In the genomic region with DNA sequence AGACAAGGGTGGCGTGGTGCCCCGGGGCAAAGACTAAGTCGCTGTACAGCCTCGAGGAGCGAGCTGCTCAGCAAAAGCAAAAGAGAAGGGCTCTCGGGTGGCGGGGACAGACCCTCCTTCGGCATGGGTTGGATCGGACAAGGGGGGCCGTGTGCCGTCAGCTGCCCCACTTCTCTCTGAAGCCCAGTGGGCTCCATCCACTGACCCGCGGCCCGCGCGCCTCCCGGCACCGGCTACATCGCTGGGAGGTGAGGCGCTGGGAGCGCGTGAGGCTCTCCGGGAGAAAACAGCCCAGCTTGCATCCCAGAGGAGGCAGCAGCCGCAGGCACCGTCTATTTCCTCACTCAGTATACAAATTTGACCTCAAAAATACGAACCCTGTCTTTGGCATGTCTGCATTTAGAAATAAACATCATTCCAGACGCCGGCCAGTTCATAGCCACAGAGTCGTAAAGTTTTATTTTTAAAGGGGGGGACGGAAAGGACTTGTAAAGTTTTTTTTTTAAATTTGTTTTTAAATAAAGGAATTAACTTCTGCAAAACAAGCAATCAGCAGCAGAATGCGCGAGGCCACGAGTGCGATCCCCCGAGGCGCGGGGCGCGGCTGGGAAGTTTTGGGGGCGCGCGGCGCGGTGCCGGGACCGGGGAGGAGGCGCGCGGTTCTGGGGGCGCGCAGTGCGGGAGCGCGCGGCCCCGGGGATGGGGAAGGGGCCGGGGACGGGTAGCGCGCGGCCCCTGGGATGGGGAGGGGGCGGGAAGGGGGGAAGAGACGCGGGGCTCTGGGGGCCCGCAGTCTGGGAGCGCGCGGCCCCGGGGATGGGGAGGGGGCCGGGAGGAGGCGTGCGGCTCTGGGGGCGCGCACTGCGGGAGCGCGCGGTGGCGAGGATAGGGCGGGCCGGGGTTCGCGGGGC, we compare ENCODE assay signal across 8 cellular contexts. TPM values are rescaled to one million over a fixed set of nuclear protein-coding genes. Genes with fewer than 3 reads are reported as not detected.
A peak's percentile ranks its signal among the peaks of the same experiment; 100 is the strongest.
DNase-seq lines count a peak whose midpoint lies in the region; ATAC-seq and TF ChIP-seq lines count a peak whose summit lies in the region.

No MANE protein-coding gene starts in this region.

- H3K4me1 ChIP-seq in CD8-positive, alpha-beta memory T cell (ENCODE audit: insufficient read depth, low read length): peaks cover 26% of the 10 kb centered on the region
- peaks cover 53% of the 10 kb centered on the region for H3K4me1 ChIP-seq in Karpas-422 (ENCODE audit: low read length)

- peak overlapping the region in 3 of 8 donors; percentile 65 to 79 (median 78) for H3K27ac Mint-ChIP-seq in CD8-positive, alpha-beta memory T cell
- H3K27ac Mint-ChIP-seq in naive B cell: peak overlapping the region in 4 of 6 donors; percentile 50 to 88 (median 69)

- peaks cover 36 to 46% (median 37%) of the 10 kb centered on the region in 3 donors for H3K4me1 Mint-ChIP-seq in CD8-positive, alpha-beta memory T cell
- peaks cover 16 to 31% (median 27%) of the 10 kb centered on the region in 3 donors for H3K4me1 Mint-ChIP-seq in naive B cell

- POLR2A ChIA-PET in CD8-positive, alpha-beta memory T cell (lab: Charles Lee): interaction anchor here (0.6 kb wide), 1 partner anchor 48 kb away, joined by 6 read pairs; no protein-coding TSS in a partner anchor

- H4K20me1 ChIP-seq in Karpas-422 (ENCODE audit: insufficient read depth, low read depth, low read length): peaks cover 12% of the 10 kb centered on the region; the same call in 1 of the 2 replicates

- no peaks in the 10 kb centered on the region for H3K36me3 ChIP-seq in CD8-positive, alpha-beta memory T cell (ENCODE audit: insufficient read depth, low read length)
- peaks cover 3% of the 10 kb centered on the region; the same call in 1 of the 2 replicates for H3K36me3 ChIP-seq in Karpas-422 (ENCODE audit: insufficient read depth, low read length)

- H3K4me2 ChIP-seq in Karpas-422 (ENCODE audit: low read depth, low read length, poor library complexity, severe bottlenecking): peak overlapping the region; percentile 72

- peak; percentile 12 for ATAC-seq in GM19025 (IDR thresholded peaks at IDR 0.05; ENCODE audit: low read depth, unreplicated experiment)
- ATAC-seq in naive B cell (ENCODE audit: low read depth in 2 of 2): peak; percentile 9
- ATAC-seq in HG02571 (IDR thresholded peaks at IDR 0.05; ENCODE audit: unreplicated experiment): no peak
- no peak for ATAC-seq in GM21619 (IDR thresholded peaks at IDR 0.05; ENCODE audit: unreplicated experiment)

- peak overlapping the region; percentile 73 to 91 (median 84) for H3K4me3 Mint-ChIP-seq in CD8-positive, alpha-beta memory T cell
- H3K4me3 Mint-ChIP-seq in naive B cell: peak overlapping the region; percentile 79 to 93 (median 88)

- H2AFZ ChIP-seq in Karpas-422 (ENCODE audit: low read length): 0 out of 2 replicates have a peak overlapping the region, but pooled peaks have one; percentile 36

- peaks cover 14 to 21% of the 10 kb centered on the region in 2 donors for H3K27me3 Mint-ChIP-seq in CD8-positive, alpha-beta memory T cell
- H3K27me3 Mint-ChIP-seq in naive B cell: peaks cover 51 to 62% (median 60%) of the 10 kb centered on the region in 3 donors

- H3K36me3 Mint-ChIP-seq in CD8-positive, alpha-beta memory T cell: peaks cover 0 to 19% (median 6%) of the 10 kb centered on the region in 3 donors
- H3K36me3 Mint-ChIP-seq in naive B cell: peaks cover 0 to 14% of the 10 kb centered on the region in 2 donors

- no peaks in the 10 kb centered on the region for H3K9me3 ChIP-seq in CD8-positive, alpha-beta memory T cell (ENCODE audit: low read length)
- H3K9me3 ChIP-seq in Karpas-422 (ENCODE audit: low read length): no peaks in the 10 kb centered on the region

- H3K9ac ChIP-seq in Karpas-422 (ENCODE audit: low read length): peak overlapping the region; percentile 42

- H3K27ac ChIP-seq in CD8-positive, alpha-beta memory T cell (ENCODE audit: low read depth, low read length): no peak overlapping the region
- no peak overlapping the region for H3K27ac ChIP-seq in Karpas-422 (ENCODE audit: low read length)

- peak in 2 of 5 donors; percentile 9 to 16 for DNase-seq in CD8-positive, alpha-beta memory T cell
- DNase-seq in Karpas-422 (no peak), fibroblast of mammary gland (ENCODE audit: low read depth) (peak; percentile 45), naive B cell (peak; percentile 14)
- DNase-seq in activated CD8-positive, alpha-beta memory T cell treated with anti-CD3 and anti-CD28 coated beads, Interleukin-2, amount 50 U/mL, for 4 hours: peak; percentile 27

- no peaks in the 10 kb centered on the region for H3K9me3 Mint-ChIP-seq in CD8-positive, alpha-beta memory T cell
- no peaks in the 10 kb centered on the region for H3K9me3 Mint-ChIP-seq in naive B cell

- TF ChIP-seq CTCF in fibroblast of mammary gland (conservative IDR thresholded peaks at IDR 0.05; ENCODE audit: control insufficient read depth, insufficient read depth, low read depth, low read length): no peak

- H3K4me3 ChIP-seq in CD8-positive, alpha-beta memory T cell (ENCODE audit: low read length): peak overlapping the region; percentile 49
- H3K4me3 ChIP-seq in Karpas-422 (ENCODE audit: low read length): peak overlapping the region; percentile 49
- peak overlapping the region; percentile 53 for H3K4me3 ChIP-seq in fibroblast of mammary gland (ENCODE audit: control insufficient read depth, low read depth, low read length)

- H3K27me3 ChIP-seq in CD8-positive, alpha-beta memory T cell (ENCODE audit: insufficient read depth, low read length, poor library complexity, severe bottlenecking): peaks cover 14% of the 10 kb centered on the region
- no peaks in the 10 kb centered on the region for H3K27me3 ChIP-seq in Karpas-422 (ENCODE audit: low read length)

- no peaks in the 10 kb centered on the region for H3K9me2 ChIP-seq in Karpas-422 (replicated peaks; ENCODE audit: insufficient read depth, low read length)

- no peaks in the 10 kb centered on the region for H3K79me2 ChIP-seq in Karpas-422 (ENCODE audit: low read length)

- CTCF ChIA-PET in CD8-positive, alpha-beta memory T cell (lab: Charles Lee): interaction anchor here (1.4 kb wide), 1 partner anchor 9 kb away, joined by 4 read pairs; no protein-coding TSS in a partner anchor

RNA-seq across cellular contexts. Expression of a gene that starts 0.6 kb away (rescaled TPM):
- 1 to 10 TPM; 8.3 to 8.8 TPM for total RNA-seq in CD8-positive, alpha-beta memory T cell
- polyA plus RNA-seq in CD8-positive, alpha-beta memory T cell: 13.0 TPM
- total RNA-seq in Karpas-422 (2014; rRNA removed; shearing (Covaris generic); ENCODE audit: low replicate concordance): 10.5 and 26.8 TPM in 2 replicates
- polyA plus RNA-seq in naive B cell (ENCODE audit: low read depth in 6 of 6): 1 to 10 TPM; 1.1 to 4.0 (median 2.6) TPM

Comparison
In these comparisons a context has a peak if more than half of its experiments do, and no peak if none do; other contexts are left out.
1. ATAC-seq: peak in GM19025 (single experiment) and naive B cell (2 of 2); none in HG02571 (single experiment) and GM21619 (single experiment).
2. Peak in every context shown above with its lines, with median percentiles within 50 percentile points of each other: H3K4me3 ChIP-seq.